Comparison of ENCODE assay signal across 8 cellular contexts in genomic region chr9:77647659-77648457, GRCh38. TPM values are rescaled to one million over a fixed set of nuclear protein-coding genes. Genes with fewer than 3 reads are reported as not detected.
DNase-seq lines count a peak whose midpoint lies in the region; ATAC-seq and TF ChIP-seq lines count a peak whose summit lies in the region.

Gene GNA14, minus strand, starts transcription at chr9:77648322. Its CDS starts 529 bp downstream, at chr9:77647793.

- 29% methylated on average over 11 of the region's 69 CpGs for WGBS in right lobe of liver (ENCODE audit: insufficient coverage, low coverage, low lambda C conversion rate, missing lambda C conversion rate)

- H3K27me3 ChIP-seq in right lobe of liver (no peaks in the 10 kb centered on the region), tibial artery (peaks cover 0 to 16% of the 10 kb centered on the region in 2 donors)

- H3K4me1 ChIP-seq in right lobe of liver, result peaks cover 0 to 13% (median 2%) of the 10 kb centered on the region in 4 donors
- H3K4me1 ChIP-seq in tibial artery, result peaks cover 0 to 21% (median 10%) of the 10 kb centered on the region in 4 donors

- intact Hi-C loops in right lobe of liver (cut with DNase I), result loop anchor here in 1 of 2 donors (10.0 kb wide), 1 partner anchor 193 kb away; no protein-coding TSS in a partner anchor
- intact Hi-C loops in tibial artery (cut with DNase I; ENCODE audit: low total_unique reads), result no loop called here

- H3K36me3 Mint-ChIP-seq in activated naive CD4-positive, alpha-beta T cell treated with anti-CD3 and anti-CD28 coated beads, Interleukin-2, amount 10 ng/mL, durations not matched to agents 7 days and 5 days, result no peaks in the 10 kb centered on the region
- no peaks in the 10 kb centered on the region for H3K36me3 Mint-ChIP-seq in osteocyte (ENCODE audit: unreplicated experiment)

- no peak for TF ChIP-seq CTCF in coronary artery (IDR thresholded peaks at IDR 0.05)
- TF ChIP-seq CTCF in right lobe of liver (IDR thresholded peaks at IDR 0.05), result no peak
- no peak for TF ChIP-seq CTCF in tibial artery (IDR thresholded peaks at IDR 0.05)
- no peak for TF ChIP-seq CTCF in osteocyte (IDR thresholded peaks at IDR 0.05)

- CTCF ChIA-PET in activated naive CD4-positive, alpha-beta T cell treated with anti-CD3 and anti-CD28 coated beads, Interleukin-2, amount 10 ng/mL, durations not matched to agents 7 days and 5 days (lab: Charles Lee), result interaction anchor here (0.9 to 1.6 kb wide), 3 partner anchors 8 to 214 kb away, joined by 3 to 5 read pairs (median 5); no protein-coding TSS in a partner anchor

- peak within 1 kb of the TSS; percentile 58 for H3K4me3 Mint-ChIP-seq in activated naive CD4-positive, alpha-beta T cell treated with anti-CD3 and anti-CD28 coated beads, Interleukin-2, amount 10 ng/mL, durations not matched to agents 7 days and 5 days
- no peak within 1 kb of the TSS for H3K4me3 Mint-ChIP-seq in osteocyte (ENCODE audit: unreplicated experiment)

- peak within 1 kb of the TSS; percentile 81 for H3K4me3 ChIP-seq in coronary artery
- peak within 1 kb of the TSS; percentile 51 to 61 (median 51) for H3K4me3 ChIP-seq in right lobe of liver
- H3K4me3 ChIP-seq in tibial artery, result peak within 1 kb of the TSS; percentile 43 to 65

- H3K27me3 Mint-ChIP-seq in activated naive CD4-positive, alpha-beta T cell treated with anti-CD3 and anti-CD28 coated beads, Interleukin-2, amount 10 ng/mL, durations not matched to agents 7 days and 5 days, result peaks cover 59% of the 10 kb centered on the region
- H3K27me3 Mint-ChIP-seq in osteocyte (ENCODE audit: unreplicated experiment), result peaks cover 10% of the 10 kb centered on the region

- no peak within 1 kb of the TSS for H3K27ac Mint-ChIP-seq in activated naive CD4-positive, alpha-beta T cell treated with anti-CD3 and anti-CD28 coated beads, Interleukin-2, amount 10 ng/mL, durations not matched to agents 7 days and 5 days
- no peak within 1 kb of the TSS for H3K27ac Mint-ChIP-seq in osteocyte (ENCODE audit: unreplicated experiment)

- H3K9me3 ChIP-seq in right lobe of liver (no peaks in the 10 kb centered on the region), tibial artery (no peaks in the 10 kb centered on the region)

- no peak for DNase-seq in activated naive CD4-positive, alpha-beta T cell treated with anti-CD3 and anti-CD28 coated beads, Interleukin-2, amount 10 ng/mL, durations not matched to agents 7 days and 5 days
- no peak for DNase-seq in activated naive CD4-positive, alpha-beta T cell (lab: John Stamatoyannopoulos, UW)
- DNase-seq in coronary artery (ENCODE audit: low spot score) (no peak), right lobe of liver (peak; percentile 30 to 60 (median 46)), tibial artery (peak; percentile 33 to 65), cerebellum (ENCODE audit: low spot score) (no peak), osteocyte (ENCODE audit: extremely low spot score, unreplicated experiment) (no peak)

- H3K9me3 Mint-ChIP-seq in activated naive CD4-positive, alpha-beta T cell treated with anti-CD3 and anti-CD28 coated beads, Interleukin-2, amount 10 ng/mL, durations not matched to agents 7 days and 5 days, result no peaks in the 10 kb centered on the region
- H3K9me3 Mint-ChIP-seq in osteocyte (ENCODE audit: unreplicated experiment), result no peaks in the 10 kb centered on the region

- H3K4me1 Mint-ChIP-seq in activated naive CD4-positive, alpha-beta T cell treated with anti-CD3 and anti-CD28 coated beads, Interleukin-2, amount 10 ng/mL, durations not matched to agents 7 days and 5 days, result peaks cover 16% of the 10 kb centered on the region
- H3K4me1 Mint-ChIP-seq in osteocyte (ENCODE audit: unreplicated experiment), result no peaks in the 10 kb centered on the region

- H3K27ac ChIP-seq in coronary artery, result peak within 1 kb of the TSS in 1 of 2 donors; percentile 35
- H3K27ac ChIP-seq in right lobe of liver, result peak within 1 kb of the TSS; percentile 41 to 55 (median 43)
- H3K27ac ChIP-seq in tibial artery, result peak within 1 kb of the TSS; percentile 5 to 17

- ATAC-seq in right lobe of liver (peak; percentile 47 to 63 (median 56)), HG03378 (IDR thresholded peaks at IDR 0.05; ENCODE audit: unreplicated experiment) (no peak)

- H3K36me3 ChIP-seq in right lobe of liver (no peaks in the 10 kb centered on the region), tibial artery (no peaks in the 10 kb centered on the region)

- no peak for TF ChIP-seq POLR2A in right lobe of liver (IDR thresholded peaks at IDR 0.05)

RNA-seq across cellular contexts. Expression of gene GNA14, which starts in this region (rescaled TPM):
- total RNA-seq in right lobe of liver, result 1 to 10 TPM; 2.3 to 4.2 (median 3.8) TPM
- total RNA-seq in cerebellum, result 9.0 TPM
- total RNA-seq in osteocyte, result not detected in 2 replicates

Comparison
In these comparisons a context has a peak if more than half of its experiments do, and no peak if none do; other contexts are left out.
1. DNase-seq: peak in right lobe of liver (3 of 3) and tibial artery (2 of 2); none in activated naive CD4-positive, alpha-beta T cell treated with anti-CD3 and anti-CD28 coated beads, Interleukin-2, amount 10 ng/mL, durations not matched to agents 7 days and 5 days (single experiment), activated naive CD4-positive, alpha-beta T cell (0 of 4), coronary artery (single experiment), cerebellum (single experiment) and osteocyte (single experiment).
2. Peak in every context shown above with its lines, with median percentiles within 50 percentile points of each other: H3K4me3 ChIP-seq.